ENCODE assay signal across 30 cellular contexts in genomic region chrX:103480526-103480925, GRCh38.
"Had no signal": no experiment of that assay in that cellular context is flagged by ENCODE, and none has a peak within 500 bp of the region (broad histone marks: within the 10 kb centered on the region; RNA-seq: fewer than 3 reads in every experiment).

No MANE protein-coding gene starts in this region.

- DNase-seq: colonic mucosa; effector CD8-positive, alpha-beta T cell; endodermal cell; foreskin keratinocyte; hypothalamus; immature natural killer cell; kidney; mesendoderm; midbrain; naive thymus-derived CD4-positive, alpha-beta T cell; stimulated activated CD4-positive, alpha-beta T cell treated with anti-CD3 and anti-CD28 coated beads, Interleukin-12 subunit alpha, Interleukin-12 subunit beta, amount 100 ng/mL, for 4 hours; stimulated activated CD4-positive, alpha-beta T cell treated with anti-CD3 and anti-CD28 coated beads, Interleukin-1b, Interleukin-23, amount 100 ng/mL, for 48 hours; stimulated activated CD4-positive, alpha-beta T cell treated with anti-CD3 and anti-CD28 coated beads, Interleukin-4, amount 100 ng/mL, for 1 hour; stimulated activated CD8-positive, alpha-beta memory T cell treated with anti-CD3 and anti-CD28 coated beads, Interleukin-4, amount 100 ng/mL, for 48 hours; stimulated activated naive CD4-positive, alpha-beta T cell; stimulated activated naive CD8-positive, alpha-beta T cell treated with anti-CD3 and anti-CD28 coated beads, Interleukin-15, amount 100 ng/mL, for 72 hours; testis; tibial artery had no signal

- H3K9me3 Mint-ChIP-seq: dendritic cell treated with granulocyte-macrophage colony-stimulating factor and Interleukin-4, amounts not matched to agents 40 ng/mL and 50 ng/mL, for 4 days; endodermal cell; immature natural killer cell; naive thymus-derived CD4-positive, alpha-beta T cell; nephron; neural progenitor cell; stimulated activated naive CD8-positive, alpha-beta T cell treated with anti-CD3 and anti-CD28 coated beads, Interleukin-15, amount 100 ng/mL, for 72 hours; type B pancreatic cell had no signal

- H3K27me3 Mint-ChIP-seq: dendritic cell treated with granulocyte-macrophage colony-stimulating factor and Interleukin-4, amounts not matched to agents 40 ng/mL and 50 ng/mL, for 4 days; naive thymus-derived CD4-positive, alpha-beta T cell; stimulated activated naive CD8-positive, alpha-beta T cell treated with anti-CD3 and anti-CD28 coated beads, Interleukin-15, amount 100 ng/mL, for 72 hours; type B pancreatic cell had no signal

- ATAC-seq: foreskin keratinocyte; left lobe of liver; naive thymus-derived CD4-positive, alpha-beta T cell; sciatic nerve; stimulated activated naive CD8-positive, alpha-beta T cell treated with anti-CD3 and anti-CD28 coated beads, Interleukin-15, amount 100 ng/mL, for 72 hours had no signal

- H3K36me3 Mint-ChIP-seq: immature natural killer cell; naive thymus-derived CD4-positive, alpha-beta T cell; neural progenitor cell; type B pancreatic cell had no signal

- H3K9ac ChIP-seq: neural progenitor cell, parathyroid adenoma had no signal

- H3K4me1 Mint-ChIP-seq: immature natural killer cell; nephron; neural progenitor cell; stimulated activated naive CD8-positive, alpha-beta T cell treated with anti-CD3 and anti-CD28 coated beads, Interleukin-15, amount 100 ng/mL, for 72 hours had no signal

- H3K9me3 ChIP-seq: colonic mucosa, esophagus muscularis mucosa, prostate gland, right atrium auricular region, testis, tibial artery had no signal

- H3K36me3 ChIP-seq: colonic mucosa, esophagus muscularis mucosa, neural progenitor cell, prostate gland, right atrium auricular region, tibial artery had no signal

- H2AFZ ChIP-seq: neural progenitor cell, parathyroid adenoma had no signal

- H3K4me2 ChIP-seq: neural progenitor cell, smooth muscle cell had no signal

- H3K4me1 ChIP-seq: colonic mucosa, esophagus muscularis mucosa, foreskin keratinocyte, neural progenitor cell, parathyroid adenoma, prostate gland, right atrium auricular region, testis, tibial artery had no signal

- H3K4me3 ChIP-seq: colonic mucosa, esophagus muscularis mucosa, lung, neural progenitor cell, prostate gland, right atrium auricular region, smooth muscle cell, testis, tibial artery had no signal

- H3K27ac ChIP-seq: colonic mucosa, esophagus muscularis mucosa, foreskin keratinocyte, neural progenitor cell, parathyroid adenoma, prostate gland, right atrium auricular region, testis, tibial artery had no signal

- H3K4me3 Mint-ChIP-seq: dendritic cell treated with granulocyte-macrophage colony-stimulating factor and Interleukin-4, amounts not matched to agents 40 ng/mL and 50 ng/mL, for 4 days; endodermal cell; immature natural killer cell; naive thymus-derived CD4-positive, alpha-beta T cell; nephron; neural progenitor cell; stimulated activated naive CD8-positive, alpha-beta T cell treated with anti-CD3 and anti-CD28 coated beads, Interleukin-15, amount 100 ng/mL, for 72 hours; type B pancreatic cell had no signal

- H3K27ac Mint-ChIP-seq: dendritic cell treated with granulocyte-macrophage colony-stimulating factor and Interleukin-4, amounts not matched to agents 40 ng/mL and 50 ng/mL, for 4 days; endodermal cell; immature natural killer cell; naive thymus-derived CD4-positive, alpha-beta T cell; nephron; neural progenitor cell; stimulated activated naive CD8-positive, alpha-beta T cell treated with anti-CD3 and anti-CD28 coated beads, Interleukin-15, amount 100 ng/mL, for 72 hours; type B pancreatic cell had no signal

- H3K27me3 ChIP-seq: colonic mucosa, esophagus muscularis mucosa, foreskin keratinocyte, neural progenitor cell, right atrium auricular region, testis, tibial artery had no signal

- FAIRE-seq: kidney had no signal

- H3K79me2 ChIP-seq: parathyroid adenoma had no signal
